Comparison of ENCODE assay signal across 19 cellular contexts in genomic region chr2:84875213-84875560, GRCh38. TPM values are rescaled to one million over a fixed set of nuclear protein-coding genes. Genes with fewer than 3 reads are reported as not detected.
DNase-seq lines count a peak whose midpoint lies in the region; ATAC-seq and TF ChIP-seq lines count a peak whose summit lies in the region.
"Had no signal": no experiment of that assay in that cellular context is flagged by ENCODE, and none has a peak within 500 bp of the region (broad histone marks: within the 10 kb centered on the region; RNA-seq: fewer than 3 reads in every experiment).

No MANE protein-coding gene starts in this region.

- no peaks in the 10 kb centered on the region for H3K9me3 Mint-ChIP-seq in activated CD4-positive, alpha-beta T cell treated with anti-CD3 and anti-CD28 coated beads, Interleukin-2, amount 10 ng/mL, durations not matched to agents 24 days and 14 days
- H3K9me3 Mint-ChIP-seq in CD8-positive, alpha-beta T cell, result no peaks in the 10 kb centered on the region
- peaks cover 5% of the 10 kb centered on the region for H3K9me3 Mint-ChIP-seq in activated T-helper 17 cell treated with anti-CD3 and anti-CD28 coated beads, Interleukin-2, amount 50 U/mL, for 72 hours
- no peaks in the 10 kb centered on the region for H3K9me3 Mint-ChIP-seq in stimulated activated naive B cell treated with anti-CD40 and anti-IgM and Interleukin-4, amounts not matched to agents 10 μg/mL and 1 μg/mL and 100 μg/mL, for 72 hours

- POLR2A ChIA-PET in CD8-positive, alpha-beta T cell (lab: Charles Lee), result interaction anchor here (1.0 to 2.9 kb wide), 2 partner anchors 51 to 136 kb away, joined by 3 to 13 read pairs; no protein-coding TSS in a partner anchor

- peaks cover 74% of the 10 kb centered on the region for H3K4me1 ChIP-seq in CD8-positive, alpha-beta T cell (ENCODE audit: insufficient read depth, low read length)
- peaks cover 1 to 6% of the 10 kb centered on the region in 2 donors for H3K4me1 ChIP-seq in gastrocnemius medialis
- H3K4me1 ChIP-seq: SJCRH30 had no signal

- intact Hi-C loops in activated CD4-positive, alpha-beta T cell treated with anti-CD3 and anti-CD28 coated beads, Interleukin-2, amount 10 ng/mL, durations not matched to agents 24 days and 14 days (cut with micrococcal nuclease), result no loop called here
- intact Hi-C loops in CD8-positive, alpha-beta T cell (cut with DNase I, micrococcal nuclease), result loop anchor here in 1 of 2 experiments (5.0 kb wide), 1 partner anchor 97 kb away; the partner anchor contains the start of gene KCMF1
- intact Hi-C loops in gastrocnemius medialis (cut with DNase I; ENCODE audit: low total_unique reads), result no loop called here

- peak overlapping the region; percentile 53 for H3K4me3 Mint-ChIP-seq in activated CD4-positive, alpha-beta T cell treated with anti-CD3 and anti-CD28 coated beads, Interleukin-2, amount 10 ng/mL, durations not matched to agents 24 days and 14 days
- peak overlapping the region; percentile 53 for H3K4me3 Mint-ChIP-seq in CD8-positive, alpha-beta T cell
- peak overlapping the region; percentile 89 for H3K4me3 Mint-ChIP-seq in activated T-helper 17 cell treated with anti-CD3 and anti-CD28 coated beads, Interleukin-2, amount 50 U/mL, for 72 hours
- no peak overlapping the region for H3K4me3 Mint-ChIP-seq in stimulated activated naive B cell treated with anti-CD40 and anti-IgM and Interleukin-4, amounts not matched to agents 10 μg/mL and 1 μg/mL and 100 μg/mL, for 72 hours

- H3K27me3 ChIP-seq in CD8-positive, alpha-beta T cell (ENCODE audit: insufficient read depth, low read length), result no peaks in the 10 kb centered on the region
- peaks cover 3 to 8% (median 7%) of the 10 kb centered on the region in 3 donors for H3K27me3 ChIP-seq in gastrocnemius medialis
- H3K27me3 ChIP-seq: vagina had no signal

- peak overlapping the region; percentile 86 for H3K27ac Mint-ChIP-seq in activated CD4-positive, alpha-beta T cell treated with anti-CD3 and anti-CD28 coated beads, Interleukin-2, amount 10 ng/mL, durations not matched to agents 24 days and 14 days
- peak overlapping the region; percentile 91 for H3K27ac Mint-ChIP-seq in CD8-positive, alpha-beta T cell
- peak overlapping the region; percentile 85 for H3K27ac Mint-ChIP-seq in activated T-helper 17 cell treated with anti-CD3 and anti-CD28 coated beads, Interleukin-2, amount 50 U/mL, for 72 hours
- H3K27ac Mint-ChIP-seq in stimulated activated naive B cell treated with anti-CD40 and anti-IgM and Interleukin-4, amounts not matched to agents 10 μg/mL and 1 μg/mL and 100 μg/mL, for 72 hours, result no peak overlapping the region

- H3K9me3 ChIP-seq in CD8-positive, alpha-beta T cell (ENCODE audit: low read length), result no peaks in the 10 kb centered on the region
- no peaks in the 10 kb centered on the region for H3K9me3 ChIP-seq in gastrocnemius medialis
- H3K9me3 ChIP-seq: gastroesophageal sphincter, SJCRH30, vagina had no signal

- no peak for TF ChIP-seq CTCF in CD8-positive, alpha-beta T cell (IDR thresholded peaks at IDR 0.05)
- no peak for TF ChIP-seq CTCF in gastrocnemius medialis (IDR thresholded peaks at IDR 0.05 in 4 of 5, conservative IDR thresholded peaks at IDR 0.05 in 1 of 5)

- peak overlapping the region; percentile 29 for H3K4me3 ChIP-seq in CD8-positive, alpha-beta T cell (ENCODE audit: low read depth, low read length)
- no peak overlapping the region for H3K4me3 ChIP-seq in gastrocnemius medialis
- H3K4me3 ChIP-seq: gastroesophageal sphincter, lung, SJCRH30, vagina had no signal

- H3K36me3 ChIP-seq in CD8-positive, alpha-beta T cell (ENCODE audit: insufficient read depth, low read length), result peaks cover 17% of the 10 kb centered on the region
- no peaks in the 10 kb centered on the region for H3K36me3 ChIP-seq in gastrocnemius medialis
- H3K36me3 ChIP-seq: gastroesophageal sphincter, SJCRH30, vagina had no signal

- peak overlapping the region; percentile 3 for H3K27ac ChIP-seq in CD8-positive, alpha-beta T cell (ENCODE audit: low read depth, low read length)
- H3K27ac ChIP-seq in gastrocnemius medialis, result no peak overlapping the region
- H3K27ac ChIP-seq: gastroesophageal sphincter, SJCRH30, vagina had no signal

- peaks cover 76% of the 10 kb centered on the region for H3K4me1 Mint-ChIP-seq in activated CD4-positive, alpha-beta T cell treated with anti-CD3 and anti-CD28 coated beads, Interleukin-2, amount 10 ng/mL, durations not matched to agents 24 days and 14 days
- H3K4me1 Mint-ChIP-seq in CD8-positive, alpha-beta T cell (ENCODE audit: low read depth), result peaks cover 85% of the 10 kb centered on the region
- H3K4me1 Mint-ChIP-seq in activated T-helper 17 cell treated with anti-CD3 and anti-CD28 coated beads, Interleukin-2, amount 50 U/mL, for 72 hours, result peaks cover 49% of the 10 kb centered on the region
- peaks cover 24 to 37% of the 10 kb centered on the region in 2 donors for H3K4me1 Mint-ChIP-seq in stimulated activated naive B cell treated with anti-CD40 and anti-IgM and Interleukin-4, amounts not matched to agents 10 μg/mL and 1 μg/mL and 100 μg/mL, for 72 hours

- H3K27me3 Mint-ChIP-seq in activated CD4-positive, alpha-beta T cell treated with anti-CD3 and anti-CD28 coated beads, Interleukin-2, amount 10 ng/mL, durations not matched to agents 24 days and 14 days, result no peaks in the 10 kb centered on the region
- H3K27me3 Mint-ChIP-seq in CD8-positive, alpha-beta T cell (ENCODE audit: low read depth), result no peaks in the 10 kb centered on the region
- H3K27me3 Mint-ChIP-seq in activated T-helper 17 cell treated with anti-CD3 and anti-CD28 coated beads, Interleukin-2, amount 50 U/mL, for 72 hours, result no peaks in the 10 kb centered on the region
- H3K27me3 Mint-ChIP-seq in stimulated activated naive B cell treated with anti-CD40 and anti-IgM and Interleukin-4, amounts not matched to agents 10 μg/mL and 1 μg/mL and 100 μg/mL, for 72 hours, result peaks cover 3 to 5% of the 10 kb centered on the region in 2 donors

- in situ Hi-C loops in gastrocnemius medialis (cut with MboI; ENCODE audit: low sequenced_read_pairs in 4 of 4), result no loop called here

- CTCF ChIA-PET in CD8-positive, alpha-beta T cell (lab: Charles Lee), result interaction anchor here (0.6 to 17.9 kb wide), 4 partner anchors 18 to 561 kb away, joined by 3 to 278 read pairs (median 4); no protein-coding TSS in a partner anchor

- DNase-seq in activated CD4-positive, alpha-beta T cell treated with anti-CD3 and anti-CD28 coated beads, Interleukin-2, amount 10 ng/mL, durations not matched to agents 24 days and 14 days, result no peak
- DNase-seq in activated CD4-positive, alpha-beta T cell treated with anti-CD3 and anti-CD28 coated beads, Interleukin-2, amount 50 U/mL, for 4 hours, result no peak
- peak in 1 of 7 experiments; percentile 44 for DNase-seq in CD8-positive, alpha-beta T cell
- DNase-seq in islet precursor cell (peak; percentile 44), gastrocnemius medialis (no peak)
- no peak for DNase-seq in stimulated activated naive B cell treated with anti-CD40 and anti-IgM and Interleukin-4, amounts not matched to agents 10 μg/mL and 1 μg/mL and 100 μg/mL, for 72 hours
- DNase-seq: kidney; NCI-H1105; NCI-H2081; NCI-H510A; NK-92 treated with Interleukin-12 subunit alpha and Interleukin-12 subunit beta, amount 100 ng/mL, for 24 hours; occipital lobe; SJCRH30 had no signal

- peaks cover 44% of the 10 kb centered on the region for H3K36me3 Mint-ChIP-seq in activated CD4-positive, alpha-beta T cell treated with anti-CD3 and anti-CD28 coated beads, Interleukin-2, amount 10 ng/mL, durations not matched to agents 24 days and 14 days (ENCODE audit: low read depth)
- peaks cover 54% of the 10 kb centered on the region for H3K36me3 Mint-ChIP-seq in CD8-positive, alpha-beta T cell
- H3K36me3 Mint-ChIP-seq in activated T-helper 17 cell treated with anti-CD3 and anti-CD28 coated beads, Interleukin-2, amount 50 U/mL, for 72 hours (ENCODE audit: low read depth), result peaks cover 27% of the 10 kb centered on the region
- peaks cover 7 to 13% of the 10 kb centered on the region in 2 donors for H3K36me3 Mint-ChIP-seq in stimulated activated naive B cell treated with anti-CD40 and anti-IgM and Interleukin-4, amounts not matched to agents 10 μg/mL and 1 μg/mL and 100 μg/mL, for 72 hours

- no peak for TF ChIP-seq POLR2A in GM18505 (IDR thresholded peaks at IDR 0.05; ENCODE audit: borderline replicate concordance, extremely low read depth, insufficient read depth, insufficient read length)
- no peak for TF ChIP-seq POLR2A in gastrocnemius medialis (IDR thresholded peaks at IDR 0.05)

- ATAC-seq in CD8-positive, alpha-beta T cell, result no peak
- ATAC-seq in activated T-helper 17 cell treated with anti-CD3 and anti-CD28 coated beads, Interleukin-2, amount 50 U/mL, for 72 hours (replicated peaks), result no peak
- no peak for ATAC-seq in GM18505 (IDR thresholded peaks at IDR 0.05; ENCODE audit: unreplicated experiment)
- no peak for ATAC-seq in stimulated activated naive B cell treated with anti-CD40 and anti-IgM and Interleukin-4, amounts not matched to agents 10 μg/mL and 1 μg/mL and 100 μg/mL, for 72 hours (replicated peaks)
- ATAC-seq in gastrocnemius medialis, result no peak
- ATAC-seq: gastroesophageal sphincter, Panc1 had no signal

RNA-seq across cellular contexts. Expression of gene TRABD2A, which starts 5.7 kb away (rescaled TPM):
- total RNA-seq in activated CD4-positive, alpha-beta T cell treated with anti-CD3 and anti-CD28 coated beads, Interleukin-2, amount 10 ng/mL, durations not matched to agents 24 days and 14 days, result 56.3 and 59.6 TPM in 2 replicates
- total RNA-seq in CD8-positive, alpha-beta T cell, result 100 to 1,000 TPM; 138 to 142 TPM
- total RNA-seq in activated T-helper 17 cell treated with anti-CD3 and anti-CD28 coated beads, Interleukin-2, amount 50 U/mL, for 72 hours, result 10 to 100 TPM; 28.6 to 32.3 TPM
- under 1 TPM; 0.27 to 0.97 (median 0.64) TPM for total RNA-seq in gastrocnemius medialis

RNA-seq across cellular contexts. Expression of gene TMSB10, which starts 30.3 kb away (rescaled TPM):
- 2,196 and 2,218 TPM in 2 replicates for total RNA-seq in activated CD4-positive, alpha-beta T cell treated with anti-CD3 and anti-CD28 coated beads, Interleukin-2, amount 10 ng/mL, durations not matched to agents 24 days and 14 days
- total RNA-seq in CD8-positive, alpha-beta T cell, result 1,000 to 10,000 TPM; 1,479 to 1,577 TPM
- total RNA-seq in activated T-helper 17 cell treated with anti-CD3 and anti-CD28 coated beads, Interleukin-2, amount 50 U/mL, for 72 hours, result 1,000 to 10,000 TPM; 2,616 to 3,068 TPM
- 100 to 1,000 TPM; 329 to 954 (median 486) TPM for total RNA-seq in gastrocnemius medialis

Comparison
In these comparisons a context has a peak if more than half of its experiments do, and no peak if none do; other contexts are left out.
1. H3K4me3 Mint-ChIP-seq: peak in activated CD4-positive, alpha-beta T cell treated with anti-CD3 and anti-CD28 coated beads, Interleukin-2, amount 10 ng/mL, durations not matched to agents 24 days and 14 days (single experiment), CD8-positive, alpha-beta T cell (single experiment) and activated T-helper 17 cell treated with anti-CD3 and anti-CD28 coated beads, Interleukin-2, amount 50 U/mL, for 72 hours (single experiment); none in stimulated activated naive B cell treated with anti-CD40 and anti-IgM and Interleukin-4, amounts not matched to agents 10 μg/mL and 1 μg/mL and 100 μg/mL, for 72 hours (0 of 2).
2. RNA of gene TRABD2A, which starts 5.7 kb away (total RNA-seq): 138 to 142 TPM in CD8-positive, alpha-beta T cell, 56.3 to 59.6 TPM in activated CD4-positive, alpha-beta T cell treated with anti-CD3 and anti-CD28 coated beads, Interleukin-2, amount 10 ng/mL, durations not matched to agents 24 days and 14 days and 28.6 to 32.3 TPM in activated T-helper 17 cell treated with anti-CD3 and anti-CD28 coated beads, Interleukin-2, amount 50 U/mL, for 72 hours; 0.27 to 0.97 TPM in gastrocnemius medialis; every median in the first group is over 10 times any median in the second.